Comparison of ENCODE assay signal across 6 cellular contexts in genomic region chr2:113517025-113517424, GRCh38. TPM values are rescaled to one million over a fixed set of nuclear protein-coding genes. Genes with fewer than 3 reads are reported as not detected.
"Had no signal": no experiment of that assay in that cellular context is flagged by ENCODE, and none has a peak within 500 bp of the region (broad histone marks: within the 10 kb centered on the region; RNA-seq: fewer than 3 reads in every experiment).

No MANE protein-coding gene starts in this region.

RNA-seq across cellular contexts. Expression of gene FOXD4L1, which starts 18.6 kb away (rescaled TPM):
- total RNA-seq: GM23248, GM23338, H1, H4, H7, H9 had no signal
